8 cellular contexts compared by ENCODE assay signal in genomic region chr2:147910990-147911473, GRCh38.
DNase-seq lines count a peak whose midpoint lies in the region; ATAC-seq and TF ChIP-seq lines count a peak whose summit lies in the region.

No MANE protein-coding gene starts in this region.

- H3K36me3 ChIP-seq in left ventricle myocardium inferior (no peaks in the 10 kb centered on the region), Peyer's patch (no peaks in the 10 kb centered on the region), body of pancreas (replicated peaks in 1 of 2; ENCODE audit: insufficient read depth in 1 of 2, low read depth in 2 of 2) (no peaks in the 10 kb centered on the region), suprapubic skin (peaks cover 5% of the 10 kb centered on the region)

- WGBS in body of pancreas, 2 donors, result 0 to 1% methylated on average over 2 of the region's 2 CpGs
- 1% methylated on average over 2 of the region's 2 CpGs for WGBS in suprapubic skin

- ATAC-seq in Right ventricle myocardium superior (ENCODE audit: poor library complexity) (no peak), body of pancreas (peak; percentile 71), GM19328 (IDR thresholded peaks at IDR 0.05; ENCODE audit: unreplicated experiment) (no peak)

- H3K9me3 ChIP-seq in left ventricle myocardium inferior (replicated peaks) (no peaks in the 10 kb centered on the region), Peyer's patch (no peaks in the 10 kb centered on the region), body of pancreas (no peaks in the 10 kb centered on the region), suprapubic skin (no peaks in the 10 kb centered on the region)

- no peak for TF ChIP-seq POLR2A in Peyer's patch (IDR thresholded peaks at IDR 0.05)
- no peak for TF ChIP-seq POLR2A in body of pancreas (IDR thresholded peaks at IDR 0.05)
- TF ChIP-seq POLR2A in suprapubic skin (IDR thresholded peaks at IDR 0.05), result no peak

- intact Hi-C loops in left ventricle myocardium inferior (cut with micrococcal nuclease), result loop anchor here (5.0 to 10.0 kb wide), 2 partner anchors 829 to 1176 kb away; no protein-coding TSS in a partner anchor
- intact Hi-C loops in Right ventricle myocardium superior (cut with DNase I), result loop anchor here (2.0 kb wide), 1 partner anchor 828 kb away; no protein-coding TSS in a partner anchor
- intact Hi-C loops in body of pancreas (cut with DNase I), result loop anchor here (10.0 kb wide), 1 partner anchor 826 kb away; no protein-coding TSS in a partner anchor

- no peak for TF ChIP-seq EP300 in suprapubic skin (IDR thresholded peaks at IDR 0.05)

- H3K27me3 ChIP-seq in left ventricle myocardium inferior (ENCODE audit: low read depth) (no peaks in the 10 kb centered on the region), Peyer's patch (no peaks in the 10 kb centered on the region), body of pancreas (no peaks in the 10 kb centered on the region), suprapubic skin (no peaks in the 10 kb centered on the region)

- DNase-seq in left ventricle myocardium inferior, result no peak
- DNase-seq in Right ventricle myocardium superior, result no peak
- peak; percentile 82 to 92 for DNase-seq in Kasumi-1 (lab: John Stamatoyannopoulos, UW)
- DNase-seq in Peyer's patch, result peak in 1 of 3 donors; percentile 45
- DNase-seq in body of pancreas, result peak in 3 of 4 donors; percentile 10 to 47 (median 12)
- DNase-seq in kidney glomerular epithelial cell (lab: John Stamatoyannopoulos, UW), result peak; percentile 63
- no peak for DNase-seq in suprapubic skin (ENCODE audit: low spot score in 2 of 2)

- H3K27ac ChIP-seq in left ventricle myocardium inferior (replicated peaks), result no peak overlapping the region
- H3K27ac ChIP-seq in Peyer's patch, result no peak overlapping the region
- H3K27ac ChIP-seq in body of pancreas, result no peak overlapping the region
- H3K27ac ChIP-seq in suprapubic skin, result no peak overlapping the region

- H3K4me3 ChIP-seq in left ventricle myocardium inferior (no peak overlapping the region), Peyer's patch (no peak overlapping the region), body of pancreas (no peak overlapping the region), suprapubic skin (no peak overlapping the region)

- peaks cover 16% of the 10 kb centered on the region for H3K4me1 ChIP-seq in left ventricle myocardium inferior
- no peaks in the 10 kb centered on the region for H3K4me1 ChIP-seq in Peyer's patch
- peaks cover 9% of the 10 kb centered on the region for H3K4me1 ChIP-seq in body of pancreas
- H3K4me1 ChIP-seq in suprapubic skin, result peaks cover 20% of the 10 kb centered on the region

- TF ChIP-seq CTCF in left ventricle myocardium inferior (IDR thresholded peaks at IDR 0.05; ENCODE audit: borderline replicate concordance) (peak; percentile 85), Peyer's patch (IDR thresholded peaks at IDR 0.05) (peak; percentile 46 to 83 (median 80)), body of pancreas (IDR thresholded peaks at IDR 0.05) (peak; percentile 63 to 87 (median 81)), suprapubic skin (IDR thresholded peaks at IDR 0.05) (peak; percentile 60 to 61)

Comparison
In these comparisons a context has a peak if more than half of its experiments do, and no peak if none do; other contexts are left out.
1. DNase-seq: peak in Kasumi-1 (2 of 2), body of pancreas (3 of 4) and kidney glomerular epithelial cell (single experiment); none in left ventricle myocardium inferior (single experiment), Right ventricle myocardium superior (single experiment) and suprapubic skin (0 of 2).
2. Peak in every context shown above with its lines, with median percentiles within 50 percentile points of each other: CTCF ChIP-seq.